Comparison of ENCODE assay signal across 8 cellular contexts in genomic region chr7:100049441-100050291, GRCh38. TPM values are rescaled to one million over a fixed set of nuclear protein-coding genes. Genes with fewer than 3 reads are reported as not detected.
DNase-seq lines count a peak whose midpoint lies in the region; ATAC-seq and TF ChIP-seq lines count a peak whose summit lies in the region.

ZSCAN21 (plus strand) TSS chr7:100049774; CDS start chr7:100057007, 7,233 bp downstream.

- peak in 5 of 6 experiments; percentile 13 to 30 (median 18) for TF ChIP-seq CTCF in upper lobe of left lung (IDR thresholded peaks at IDR 0.05)

- peaks cover 5 to 16% (median 9%) of the 10 kb centered on the region in 4 donors for H3K4me1 ChIP-seq in upper lobe of left lung

- no peak for TF ChIP-seq EP300 in upper lobe of left lung (IDR thresholded peaks at IDR 0.05)

- peak; percentile 73 for ATAC-seq in HG02571 (IDR thresholded peaks at IDR 0.05; ENCODE audit: unreplicated experiment)
- ATAC-seq in left cardiac atrium = peak; percentile 98 to 99
- peak; percentile 96 to 99 for ATAC-seq in upper lobe of left lung (ENCODE audit: low FRiP score in 2 of 2)

- peak; percentile 89 for TF ChIP-seq POLR2A in GM10847 (IDR thresholded peaks at IDR 0.05; ENCODE audit: extremely low read depth, insufficient read length)
- TF ChIP-seq POLR2A in upper lobe of left lung (IDR thresholded peaks at IDR 0.05) = peak in 3 of 4 donors; percentile 39 to 81 (median 66)

- H3K4me3 ChIP-seq in upper lobe of left lung = peak within 1 kb of the TSS; percentile 58 to 87 (median 66)

- H3K9me3 ChIP-seq in upper lobe of left lung = no peaks in the 10 kb centered on the region

- H3K27ac ChIP-seq in upper lobe of left lung = peak within 1 kb of the TSS; percentile 85 to 97 (median 92)

- H3K36me3 ChIP-seq in upper lobe of left lung = no peaks in the 10 kb centered on the region

- no peaks in the 10 kb centered on the region for H3K27me3 ChIP-seq in upper lobe of left lung

- intact Hi-C loops in left cardiac atrium (cut with DNase I) (loop anchor here in 1 of 2 donors (10.0 kb wide), 1 partner anchor 55 kb away; no protein-coding TSS in a partner anchor), posterior vena cava (cut with DNase I) (loop anchor here in 1 of 2 donors (2.0 kb wide), 1 partner anchor 31 kb away; the partner anchor contains the start of gene ZNF3)

- WGBS in upper lobe of left lung, 2 donors = 0 to 1% methylated on average over 10 to 46 of the region's 47 CpGs

- DNase-seq in NCI-H1092 (lab: John Stamatoyannopoulos, UW) (peak; percentile 81), T follicular helper cell (ENCODE audit: low read depth) (peak; percentile 61), amniotic epithelial cell (ENCODE audit: low read depth) (peak; percentile 82), left cardiac atrium (peak; percentile 90), posterior vena cava (ENCODE audit: low spot score) (peak; percentile 96), upper lobe of left lung (peak; percentile 86 to 98)

RNA-seq across cellular contexts. Expression of gene ZSCAN21, which starts in this region (rescaled TPM):
- total RNA-seq in left cardiac atrium (1 to 10 TPM; 8.4 to 9.1 TPM), posterior vena cava (10 to 100 TPM in 1 of 2 donors, 1 to 10 TPM in 1; 9.2 to 10.7 TPM), upper lobe of left lung (10 to 100 TPM in 4 of 6 donors, 1 to 10 TPM in 2; 8.6 to 17.8 (median 10.8) TPM)

Comparison
In these comparisons a context has a peak if more than half of its experiments do, and no peak if none do; other contexts are left out.
1. Peak in every context shown above with its lines: DNase-seq, ATAC-seq, H3K4me3 ChIP-seq and H3K27ac ChIP-seq.